27 cellular contexts compared by ENCODE assay signal in genomic region chr12:89062996-89063395, GRCh38.
DNase-seq lines count a peak whose midpoint lies in the region; ATAC-seq lines count a peak whose summit lies in the region.
"Had no signal": no experiment of that assay in that cellular context is flagged by ENCODE, and none has a peak within 500 bp of the region (broad histone marks: within the 10 kb centered on the region; RNA-seq: fewer than 3 reads in every experiment).

No MANE protein-coding gene starts in this region.

- peak; percentile 79 for ATAC-seq in GM19438 (IDR thresholded peaks at IDR 0.05; ENCODE audit: low read depth, unreplicated experiment)
- ATAC-seq in HG02943 (IDR thresholded peaks at IDR 0.05; ENCODE audit: low read depth, unreplicated experiment) = peak; percentile 90
- no peak for ATAC-seq in HG03039 (IDR thresholded peaks at IDR 0.05; ENCODE audit: unreplicated experiment)
- ATAC-seq in GM21576 (IDR thresholded peaks at IDR 0.05; ENCODE audit: unreplicated experiment) = no peak
- ATAC-seq: right cardiac atrium had no signal

- peak; percentile 35 for DNase-seq in Caki2 (ENCODE audit: low read depth)
- DNase-seq in glomerular visceral epithelial cell (ENCODE audit: extremely low spot score) = peak; percentile 21
- no peak for DNase-seq in iPS-NIHi7 (ENCODE audit: extremely low spot score)
- no peak for DNase-seq in epidermal melanocyte (ENCODE audit: insufficient read length, low spot score)
- DNase-seq: 8988T; activated CD4-positive, alpha-beta T cell treated with anti-CD3 and anti-CD28 coated beads for 4 hours; activated gamma-delta T cell treated with Interleukin-2 at 50 U/mL for 16 hours; activated naive CD8-positive, alpha-beta T cell treated with anti-CD3 and anti-CD28 coated beads, Interleukin-2, amount 10 ng/mL, durations not matched to agents 7 days and 5 days; activated T-cell treated with anti-CD3 and anti-CD28 coated beads, Interleukin-2, amount 50 U/mL, for 24 hours; COR-L47; DMS79 treated with DMSO at 0.1 percent for 48 hours; effector CD4-positive, alpha-beta T cell; GDM1; midbrain; naive B cell; NCI-H146; NCI-H82; Peyer's patch; posterior cingulate gyrus; right cardiac atrium; SIG-M5; thyroid gland; uterus had no signal

- in situ Hi-C loops in Caki2 (cut with HindIII; ENCODE audit: low pct_unique_long_range_greater_than_20kb, low sequenced_read_pairs) = loop anchor here (25.0 kb wide), 1 partner anchor 399 kb away; no protein-coding TSS in a partner anchor

Comparison
In these comparisons a context has a peak if more than half of its experiments do, and no peak if none do; other contexts are left out.
1. DNase-seq: peak in Caki2 (single experiment) and glomerular visceral epithelial cell (single experiment); none in iPS-NIHi7 (single experiment) and epidermal melanocyte (single experiment).
2. ATAC-seq: peak in GM19438 (single experiment) and HG02943 (single experiment); none in HG03039 (single experiment) and GM21576 (single experiment).